ENCODE assay signal across 13 cellular contexts in the genomic region with DNA sequence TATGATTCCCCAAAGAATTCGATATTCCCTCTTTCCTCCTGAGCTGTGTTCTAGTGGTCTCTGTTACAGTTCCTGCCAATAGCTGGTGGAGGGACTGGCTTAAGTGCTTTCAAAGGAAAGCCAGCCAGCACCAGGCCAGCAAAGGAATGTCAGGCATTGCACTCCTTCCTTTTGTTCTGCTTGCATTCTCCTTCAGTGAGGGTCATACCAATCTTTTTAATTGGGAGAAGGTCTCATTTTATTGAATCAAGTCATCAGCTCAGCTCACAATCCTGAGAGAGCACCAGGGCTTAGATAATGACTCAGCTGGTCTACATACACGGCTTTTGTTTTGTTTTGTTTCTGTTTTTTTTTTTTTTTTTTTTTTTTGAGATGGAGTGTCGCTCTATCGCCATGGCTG.
DNase-seq lines count a peak whose midpoint lies in the region; TF ChIP-seq lines count a peak whose summit lies in the region.
"Had no signal": no experiment of that assay in that cellular context is flagged by ENCODE, and none has a peak within 500 bp of the region (broad histone marks: within the 10 kb centered on the region; RNA-seq: fewer than 3 reads in every experiment).

No MANE protein-coding gene starts in this region.

- no peak overlapping the region for H3K18ac ChIP-seq in neuronal stem cell (ENCODE audit: low read length)

- no peak overlapping the region for H4K91ac ChIP-seq in neuronal stem cell (ENCODE audit: low read depth, low read length, poor library complexity)

- no peak overlapping the region for H2AK5ac ChIP-seq in neuronal stem cell (ENCODE audit: low read depth, low read length)

- intact Hi-C loops in activated naive CD4-positive, alpha-beta T cell treated with anti-CD3 and anti-CD28 coated beads for 36 hours (cut with micrococcal nuclease) = loop anchor here (5.0 kb wide), 1 partner anchor 197 kb away; no protein-coding TSS in a partner anchor

- H3K27me3 ChIP-seq in endodermal cell (ENCODE audit: control insufficient read depth, insufficient read depth, low read length, poor library complexity, severe bottlenecking) = no peaks in the 10 kb centered on the region
- H3K27me3 ChIP-seq in neuronal stem cell (ENCODE audit: control insufficient read depth in 3 of 3, insufficient read depth in 3 of 3, low read depth in 1 of 3, low read length in 3 of 3) = no peaks in the 10 kb centered on the region

- no peaks in the 10 kb centered on the region for H3K4me1 Mint-ChIP-seq in endodermal cell
- H3K4me1 Mint-ChIP-seq in activated naive CD4-positive, alpha-beta T cell treated with anti-CD3 and anti-CD28 coated beads for 36 hours (ENCODE audit: low read depth) = no peaks in the 10 kb centered on the region
- no peaks in the 10 kb centered on the region for H3K4me1 Mint-ChIP-seq in activated T-cell treated with anti-CD3 and anti-CD28 coated beads, Interleukin-2, amount 50 U/mL, for 24 hours (ENCODE audit: low read depth)

- H3K4ac ChIP-seq in neuronal stem cell (ENCODE audit: low read length) = no peak overlapping the region

- no peak overlapping the region for H2BK15ac ChIP-seq in neuronal stem cell (ENCODE audit: low read length)

- H2BK5ac ChIP-seq in neuronal stem cell (ENCODE audit: low read length) = no peak overlapping the region

- H2BK12ac ChIP-seq in neuronal stem cell (ENCODE audit: low read length) = no peak overlapping the region

- no peak overlapping the region for H2AFZ ChIP-seq in neuronal stem cell (ENCODE audit: low read length)

- H3K9ac ChIP-seq in endodermal cell (ENCODE audit: extremely low read depth, low read length, poor library complexity, severe bottlenecking) (no peak overlapping the region), neuronal stem cell (ENCODE audit: low read depth, low read length, poor library complexity) (no peak overlapping the region)
- H3K9ac ChIP-seq: KMS-11 had no signal

- no peak overlapping the region for H2BK120ac ChIP-seq in neuronal stem cell (ENCODE audit: low read depth, low read length)

- H3K27me3 Mint-ChIP-seq in endodermal cell (ENCODE audit: insufficient read depth) = no peaks in the 10 kb centered on the region
- peaks cover 3% of the 10 kb centered on the region for H3K27me3 Mint-ChIP-seq in activated naive CD4-positive, alpha-beta T cell treated with anti-CD3 and anti-CD28 coated beads for 36 hours (ENCODE audit: low read depth)
- peaks cover 5% of the 10 kb centered on the region for H3K27me3 Mint-ChIP-seq in activated T-cell treated with anti-CD3 and anti-CD28 coated beads, Interleukin-2, amount 50 U/mL, for 24 hours

- DNase-seq in ELF-1 (ENCODE audit: low read depth, low spot score) (peak; percentile 82), NCI-H2227 (lab: John Stamatoyannopoulos, UW; ENCODE audit: unreplicated experiment) (peak; percentile 23), endodermal cell (peak; percentile 73), neuronal stem cell (ENCODE audit: low spot score) (peak; percentile 83), NCI-H748 (lab: John Stamatoyannopoulos, UW; ENCODE audit: unreplicated experiment) (no peak), GM20000 (ENCODE audit: low spot score) (no peak)
- DNase-seq in activated naive CD4-positive, alpha-beta T cell treated with anti-CD3 and anti-CD28 coated beads for 36 hours = no peak
- DNase-seq in activated T-cell treated with anti-CD3 and anti-CD28 coated beads, Interleukin-2, amount 50 U/mL, for 24 hours = no peak
- DNase-seq: central memory CD4-positive, alpha-beta T cell; glutamatergic neuron; T-helper 1 cell had no signal

- no peaks in the 10 kb centered on the region for H3K9me3 ChIP-seq in endodermal cell (ENCODE audit: control insufficient read depth, low read length)
- no peaks in the 10 kb centered on the region for H3K9me3 ChIP-seq in neuronal stem cell (replicated peaks in 1 of 2; ENCODE audit: control insufficient read depth in 2 of 2, insufficient read depth in 1 of 2, low read depth in 1 of 2, low read length in 2 of 2)

- no peaks in the 10 kb centered on the region for H3K9me3 Mint-ChIP-seq in endodermal cell
- H3K9me3 Mint-ChIP-seq in activated naive CD4-positive, alpha-beta T cell treated with anti-CD3 and anti-CD28 coated beads for 36 hours = no peaks in the 10 kb centered on the region
- H3K9me3 Mint-ChIP-seq in activated T-cell treated with anti-CD3 and anti-CD28 coated beads, Interleukin-2, amount 50 U/mL, for 24 hours = no peaks in the 10 kb centered on the region

- H3K27ac ChIP-seq in endodermal cell (ENCODE audit: low read depth, low read length) = no peak overlapping the region
- peak overlapping the region; percentile 1 for H3K27ac ChIP-seq in neuronal stem cell (replicated peaks; ENCODE audit: low read length)
- H3K27ac ChIP-seq: KMS-11, skin epidermis had no signal

- H3K14ac ChIP-seq in neuronal stem cell (ENCODE audit: low read length) = no peak overlapping the region

- H3K4me1 ChIP-seq in endodermal cell (ENCODE audit: control insufficient read depth, insufficient read depth, low read length) (no peaks in the 10 kb centered on the region), neuronal stem cell (ENCODE audit: control insufficient read depth in 2 of 2, insufficient read depth in 1 of 2, low read depth in 1 of 2, low read length in 2 of 2) (peaks cover 3 to 27% of the 10 kb centered on the region in 2 donors)

- no peak overlapping the region for H3K4me3 ChIP-seq in endodermal cell (ENCODE audit: low read length)
- H3K4me3 ChIP-seq in neuronal stem cell (ENCODE audit: low read length in 2 of 2) = no peak overlapping the region
- H3K4me3 ChIP-seq: skin epidermis had no signal

- H4K8ac ChIP-seq in neuronal stem cell (ENCODE audit: low read depth, low read length) = no peak overlapping the region

- H3K36me3 Mint-ChIP-seq in endodermal cell (ENCODE audit: low read depth) = no peaks in the 10 kb centered on the region
- H3K36me3 Mint-ChIP-seq in activated naive CD4-positive, alpha-beta T cell treated with anti-CD3 and anti-CD28 coated beads for 36 hours (ENCODE audit: low read depth) = no peaks in the 10 kb centered on the region
- no peaks in the 10 kb centered on the region for H3K36me3 Mint-ChIP-seq in activated T-cell treated with anti-CD3 and anti-CD28 coated beads, Interleukin-2, amount 50 U/mL, for 24 hours (ENCODE audit: low read depth)

- H3K4me3 Mint-ChIP-seq in endodermal cell = no peak overlapping the region
- no peak overlapping the region for H3K4me3 Mint-ChIP-seq in activated naive CD4-positive, alpha-beta T cell treated with anti-CD3 and anti-CD28 coated beads for 36 hours
- H3K4me3 Mint-ChIP-seq in activated T-cell treated with anti-CD3 and anti-CD28 coated beads, Interleukin-2, amount 50 U/mL, for 24 hours = no peak overlapping the region

- no peak overlapping the region for H3K4me2 ChIP-seq in neuronal stem cell (ENCODE audit: insufficient read depth, low read length, poor library complexity, severe bottlenecking)
- H3K4me2 ChIP-seq: KMS-11 had no signal

- H3K27ac Mint-ChIP-seq in endodermal cell = peak overlapping the region; percentile 52
- no peak overlapping the region for H3K27ac Mint-ChIP-seq in activated naive CD4-positive, alpha-beta T cell treated with anti-CD3 and anti-CD28 coated beads for 36 hours
- H3K27ac Mint-ChIP-seq in activated T-cell treated with anti-CD3 and anti-CD28 coated beads, Interleukin-2, amount 50 U/mL, for 24 hours = no peak overlapping the region

- no peak overlapping the region for H3K23ac ChIP-seq in neuronal stem cell (ENCODE audit: low read depth, low read length, poor library complexity)

- no peak for TF ChIP-seq CTCF in endodermal cell (conservative IDR thresholded peaks at IDR 0.05)
- TF ChIP-seq CTCF in GM20000 (IDR thresholded peaks at IDR 0.05; ENCODE audit: extremely low read depth, missing control alignments) = no peak

- H3K79me1 ChIP-seq in neuronal stem cell (ENCODE audit: low read depth, low read length) = no peaks in the 10 kb centered on the region

- H3K36me3 ChIP-seq in endodermal cell (ENCODE audit: control insufficient read depth, insufficient read depth, low read length) = no peaks in the 10 kb centered on the region
- H3K36me3 ChIP-seq in neuronal stem cell (replicated peaks in 1 of 2; ENCODE audit: control insufficient read depth in 2 of 2, insufficient read depth in 2 of 2, low read length in 2 of 2) = peaks cover 0 to 45% of the 10 kb centered on the region in 2 donors

- 78 to 86% methylated on average over 3 to 4 of the region's 4 CpGs for WGBS in endodermal cell (ENCODE audit: insufficient coverage in 1 of 2, insufficient read length in 1 of 2), 2 experiments
- no CpG with 5 or more reads among the region's 4 CpGs for WGBS in neuronal stem cell (ENCODE audit: extremely low coverage in 2 of 2, insufficient read length in 2 of 2, insufficient replicate concordance in 1 of 2), 2 donors

- CTCF ChIA-PET in activated naive CD4-positive, alpha-beta T cell treated with anti-CD3 and anti-CD28 coated beads for 36 hours (lab: Charles Lee) = interaction anchor here (0.6 to 1.2 kb wide), 6 partner anchors 13 to 197 kb away, joined by 3 to 6 read pairs (median 4); no protein-coding TSS in a partner anchor

Comparison
In these comparisons a context has a peak if more than half of its experiments do, and no peak if none do; other contexts are left out.
1. DNase-seq: peak in ELF-1 (single experiment), NCI-H2227 (single experiment), endodermal cell (single experiment) and neuronal stem cell (single experiment); none in activated naive CD4-positive, alpha-beta T cell treated with anti-CD3 and anti-CD28 coated beads for 36 hours (single experiment), NCI-H748 (single experiment), activated T-cell treated with anti-CD3 and anti-CD28 coated beads, Interleukin-2, amount 50 U/mL, for 24 hours (single experiment) and GM20000 (single experiment).